ENCODE assay signal across 13 cellular contexts in genomic region chr9:14511452-14511851, GRCh38.
A peak's percentile ranks its signal among the peaks of the same experiment; 100 is the strongest.
DNase-seq lines count a peak whose midpoint lies in the region; ATAC-seq and TF ChIP-seq lines count a peak whose summit lies in the region.
"Had no signal": no experiment of that assay in that cellular context is flagged by ENCODE, and none has a peak within 500 bp of the region (broad histone marks: within the 10 kb centered on the region; RNA-seq: fewer than 3 reads in every experiment).

No MANE protein-coding gene starts in this region.

- no peaks in the 10 kb centered on the region for H3K4me1 ChIP-seq in mesenchymal stem cell (ENCODE audit: control insufficient read depth, insufficient read depth, low read depth, low read length)

- H3K27me3 ChIP-seq in brain microvascular endothelial cell (replicated peaks), result no peaks in the 10 kb centered on the region
- no peaks in the 10 kb centered on the region for H3K27me3 ChIP-seq in mesenchymal stem cell (ENCODE audit: control insufficient read depth in 1 of 2, insufficient read depth in 1 of 2, low read length in 2 of 2)

- ATAC-seq in GM21390 (IDR thresholded peaks at IDR 0.05; ENCODE audit: unreplicated experiment) (peak; percentile 74), HG03159 (IDR thresholded peaks at IDR 0.05; ENCODE audit: unreplicated experiment) (peak; percentile 79)

- H3K36me3 ChIP-seq in brain microvascular endothelial cell (replicated peaks), result no peaks in the 10 kb centered on the region
- no peaks in the 10 kb centered on the region for H3K36me3 ChIP-seq in mesenchymal stem cell (ENCODE audit: control insufficient read depth in 1 of 2, insufficient read depth in 2 of 2, low read depth in 1 of 2, low read length in 2 of 2)

- H2BK120ac ChIP-seq in mesenchymal stem cell (ENCODE audit: low read depth, low read length), result no peak overlapping the region

- no peaks in the 10 kb centered on the region for H3K79me1 ChIP-seq in mesenchymal stem cell (replicated peaks; ENCODE audit: low read length, poor library complexity, severe bottlenecking)

- H3K18ac ChIP-seq in mesenchymal stem cell (ENCODE audit: low read depth in 1 of 2, low read length in 2 of 2), result no peak overlapping the region

- no peaks in the 10 kb centered on the region for H3K9me3 ChIP-seq in mesenchymal stem cell (ENCODE audit: control insufficient read depth, low read length)

- no peak for TF ChIP-seq CTCF in brain microvascular endothelial cell (IDR thresholded peaks at IDR 0.05; ENCODE audit: low read depth, low read length, missing control alignments)

- H4K91ac ChIP-seq in mesenchymal stem cell (ENCODE audit: low read length), result no peak overlapping the region

- no peak overlapping the region for H3K4me2 ChIP-seq in mesenchymal stem cell (ENCODE audit: low read length, poor library complexity, severe bottlenecking)

- intact Hi-C loops in posterior cingulate gyrus (cut with DNase I), result no loop called here

- no peak overlapping the region for H2BK12ac ChIP-seq in mesenchymal stem cell (ENCODE audit: low read length in 2 of 2)

- no peak overlapping the region for H3K4me3 ChIP-seq in brain microvascular endothelial cell (ENCODE audit: low read depth, low read length)
- H3K4me3 ChIP-seq in mesenchymal stem cell (ENCODE audit: insufficient read depth in 1 of 2, low read depth in 1 of 2, low read length in 2 of 2), result no peak overlapping the region
- H3K4me3 ChIP-seq: lung had no signal

- no peak overlapping the region for H4K8ac ChIP-seq in mesenchymal stem cell (ENCODE audit: low read length)

- H2BK15ac ChIP-seq in mesenchymal stem cell (ENCODE audit: low read depth, poor library complexity, severe bottlenecking), result no peak overlapping the region

- H3K27ac ChIP-seq in brain microvascular endothelial cell (no peak overlapping the region), mesenchymal stem cell (ENCODE audit: low read length, poor library complexity, severe bottlenecking) (no peak overlapping the region)

- H3K14ac ChIP-seq in mesenchymal stem cell (ENCODE audit: low read length in 2 of 2), result no peak overlapping the region

- H3K23ac ChIP-seq in mesenchymal stem cell (ENCODE audit: low read length in 2 of 2), result no peak overlapping the region

- in situ Hi-C loops in brain microvascular endothelial cell (cut with HindIII; ENCODE audit: low pct_ligation_motif_present, low sequenced_read_pairs), result no loop called here

- no peak overlapping the region for H2AK5ac ChIP-seq in mesenchymal stem cell (ENCODE audit: low read length, severe bottlenecking)

- H3K9ac ChIP-seq in mesenchymal stem cell (ENCODE audit: low read length), result no peak overlapping the region

- H2AFZ ChIP-seq in mesenchymal stem cell (ENCODE audit: low read depth, low read length), result no peak overlapping the region

- DNase-seq in AG08395 (ENCODE audit: low spot score) (peak; percentile 28), brain microvascular endothelial cell (peak; percentile 25), posterior cingulate gyrus (no peak), mesenchymal stem cell (no peak), globus pallidus (ENCODE audit: low spot score) (no peak), HK-2 (ENCODE audit: unreplicated experiment) (no peak)
- DNase-seq: activated T-cell treated with anti-CD3 and anti-CD28 coated beads, Interleukin-2, amount 50 U/mL, for 48 hours; aorta; hippocampal formation; OCI-M1 had no signal

- H2BK5ac ChIP-seq in mesenchymal stem cell (ENCODE audit: low read depth, low read length, poor library complexity, severe bottlenecking), result no peak overlapping the region

- no peak overlapping the region for H3K4ac ChIP-seq in mesenchymal stem cell (ENCODE audit: low read depth in 1 of 2, low read length in 2 of 2)

Comparison
In these comparisons a context has a peak if more than half of its experiments do, and no peak if none do; other contexts are left out.
1. DNase-seq: peak in AG08395 (single experiment) and brain microvascular endothelial cell (single experiment); none in posterior cingulate gyrus (0 of 10), mesenchymal stem cell (single experiment), globus pallidus (single experiment) and HK-2 (single experiment).